Comparison of ENCODE assay signal across 1 cellular context in genomic region chr5:10592598-10592997, GRCh38.
TF ChIP-seq lines count a peak whose summit lies in the region.

No MANE protein-coding gene starts in this region.

TF ChIP-seq in GM12878, 131 proteins besides CTCF, POLR2A, EP300 and RAD21 (continued from another document):
- no peak for TF ChIP-seq HSF1 (IDR thresholded peaks at IDR 0.05; ENCODE audit: low read depth, low read length)
- no peak for TF ChIP-seq FOXK2 (IDR thresholded peaks at IDR 0.05)
- no peak for TF ChIP-seq IKZF1 (conservative IDR thresholded peaks at IDR 0.05)
- TF ChIP-seq EED (IDR thresholded peaks at IDR 0.05; ENCODE audit: low read depth) = peak; percentile 62
- TF ChIP-seq PRDM15 (CRISPR knock-in tag; IDR thresholded peaks at IDR 0.05) = no peak
- TF ChIP-seq YBX1 (IDR thresholded peaks at IDR 0.05) = no peak
- no peak for TF ChIP-seq DPF2 (IDR thresholded peaks at IDR 0.05)
- no peak for TF ChIP-seq HDGF (IDR thresholded peaks at IDR 0.05)
- TF ChIP-seq MYB (IDR thresholded peaks at IDR 0.05; ENCODE audit: borderline replicate concordance, low read depth, low read length) = no peak
- no peak for TF ChIP-seq FOXM1 (IDR thresholded peaks at IDR 0.05; ENCODE audit: low read depth, low read length)
- 0 out of 2 replicates have a peak, but pooled peaks have one; percentile 16 for TF ChIP-seq IRF4 (IDR thresholded peaks at IDR 0.05; ENCODE audit: low read depth, low read length)
- no peak for TF ChIP-seq RFX5 (IDR thresholded peaks at IDR 0.05; ENCODE audit: low read depth, low read length)
- TF ChIP-seq MLLT1 (IDR thresholded peaks at IDR 0.05) = peak; percentile 12; the same call in 1 of the 2 replicates
- no peak for TF ChIP-seq CHD4 (IDR thresholded peaks at IDR 0.05)
- TF ChIP-seq, protein P1, sequence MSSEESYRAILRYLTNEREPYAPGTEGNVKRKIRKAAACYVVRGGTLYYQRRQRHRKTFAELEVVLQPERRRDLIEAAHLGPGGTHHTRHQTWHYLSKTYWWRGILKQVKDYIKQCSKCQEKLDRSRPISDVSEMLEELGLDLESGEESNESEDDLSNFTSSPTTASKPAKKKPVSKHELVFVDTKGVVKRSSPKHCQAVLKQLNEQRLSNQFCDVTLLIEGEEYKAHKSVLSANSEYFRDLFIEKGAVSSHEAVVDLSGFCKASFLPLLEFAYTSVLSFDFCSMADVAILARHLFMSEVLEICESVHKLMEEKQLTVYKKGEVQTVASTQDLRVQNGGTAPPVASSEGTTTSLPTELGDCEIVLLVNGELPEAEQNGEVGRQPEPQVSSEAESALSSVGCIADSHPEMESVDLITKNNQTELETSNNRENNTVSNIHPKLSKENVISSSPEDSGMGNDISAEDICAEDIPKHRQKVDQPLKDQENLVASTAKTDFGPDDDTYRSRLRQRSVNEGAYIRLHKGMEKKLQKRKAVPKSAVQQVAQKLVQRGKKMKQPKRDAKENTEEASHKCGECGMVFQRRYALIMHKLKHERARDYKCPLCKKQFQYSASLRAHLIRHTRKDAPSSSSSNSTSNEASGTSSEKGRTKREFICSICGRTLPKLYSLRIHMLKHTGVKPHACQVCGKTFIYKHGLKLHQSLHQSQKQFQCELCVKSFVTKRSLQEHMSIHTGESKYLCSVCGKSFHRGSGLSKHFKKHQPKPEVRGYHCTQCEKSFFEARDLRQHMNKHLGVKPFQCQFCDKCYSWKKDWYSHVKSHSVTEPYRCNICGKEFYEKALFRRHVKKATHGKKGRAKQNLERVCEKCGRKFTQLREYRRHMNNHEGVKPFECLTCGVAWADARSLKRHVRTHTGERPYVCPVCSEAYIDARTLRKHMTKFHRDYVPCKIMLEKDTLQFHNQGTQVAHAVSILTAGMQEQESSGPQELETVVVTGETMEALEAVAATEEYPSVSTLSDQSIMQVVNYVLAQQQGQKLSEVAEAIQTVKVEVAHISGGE (CRISPR knock-in tag; IDR thresholded peaks at IDR 0.05) = no peak
- TF ChIP-seq POU2F2 (IDR thresholded peaks at IDR 0.05; ENCODE audit: borderline replicate concordance, low read depth, low read length) = no peak
- TF ChIP-seq WRNIP1 (IDR thresholded peaks at IDR 0.05; ENCODE audit: borderline replicate concordance, low read depth, low read length) = no peak
- TF ChIP-seq, protein P2, sequence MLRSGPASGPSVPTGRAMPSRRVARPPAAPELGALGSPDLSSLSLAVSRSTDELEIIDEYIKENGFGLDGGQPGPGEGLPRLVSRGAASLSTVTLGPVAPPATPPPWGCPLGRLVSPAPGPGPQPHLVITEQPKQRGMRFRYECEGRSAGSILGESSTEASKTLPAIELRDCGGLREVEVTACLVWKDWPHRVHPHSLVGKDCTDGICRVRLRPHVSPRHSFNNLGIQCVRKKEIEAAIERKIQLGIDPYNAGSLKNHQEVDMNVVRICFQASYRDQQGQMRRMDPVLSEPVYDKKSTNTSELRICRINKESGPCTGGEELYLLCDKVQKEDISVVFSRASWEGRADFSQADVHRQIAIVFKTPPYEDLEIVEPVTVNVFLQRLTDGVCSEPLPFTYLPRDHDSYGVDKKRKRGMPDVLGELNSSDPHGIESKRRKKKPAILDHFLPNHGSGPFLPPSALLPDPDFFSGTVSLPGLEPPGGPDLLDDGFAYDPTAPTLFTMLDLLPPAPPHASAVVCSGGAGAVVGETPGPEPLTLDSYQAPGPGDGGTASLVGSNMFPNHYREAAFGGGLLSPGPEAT (IDR thresholded peaks at IDR 0.05; ENCODE audit: low read depth) = 0 out of 2 replicates have a peak, but pooled peaks have one; percentile 11
- 0 out of 2 replicates have a peak, but pooled peaks have one; percentile 10 for TF ChIP-seq RUNX3 (IDR thresholded peaks at IDR 0.05; ENCODE audit: low read length)
- TF ChIP-seq CHD2 (IDR thresholded peaks at IDR 0.05; ENCODE audit: borderline replicate concordance, low read depth, low read length) = no peak
- TF ChIP-seq TCF12 (IDR thresholded peaks at IDR 0.05; ENCODE audit: low read depth, low read length) = 0 out of 2 replicates have a peak, but pooled peaks have one; percentile 26
- TF ChIP-seq SRF (IDR thresholded peaks at IDR 0.05; ENCODE audit: low read depth in 2 of 2, low read length in 2 of 2) = no peak
- TF ChIP-seq PKNOX1 (IDR thresholded peaks at IDR 0.05) = peak; percentile 43; the same call in 1 of the 2 replicates
- TF ChIP-seq NFYA (IDR thresholded peaks at IDR 0.05; ENCODE audit: borderline replicate concordance, low read depth, low read length) = no peak
- no peak for TF ChIP-seq CBFB (IDR thresholded peaks at IDR 0.05; ENCODE audit: low read depth)
- TF ChIP-seq, protein P3, sequence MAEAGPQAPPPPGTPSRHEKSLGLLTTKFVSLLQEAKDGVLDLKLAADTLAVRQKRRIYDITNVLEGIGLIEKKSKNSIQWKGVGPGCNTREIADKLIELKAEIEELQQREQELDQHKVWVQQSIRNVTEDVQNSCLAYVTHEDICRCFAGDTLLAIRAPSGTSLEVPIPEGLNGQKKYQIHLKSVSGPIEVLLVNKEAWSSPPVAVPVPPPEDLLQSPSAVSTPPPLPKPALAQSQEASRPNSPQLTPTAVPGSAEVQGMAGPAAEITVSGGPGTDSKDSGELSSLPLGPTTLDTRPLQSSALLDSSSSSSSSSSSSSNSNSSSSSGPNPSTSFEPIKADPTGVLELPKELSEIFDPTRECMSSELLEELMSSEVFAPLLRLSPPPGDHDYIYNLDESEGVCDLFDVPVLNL (IDR thresholded peaks at IDR 0.05; ENCODE audit: low read depth, low read length) = no peak
- no peak for TF ChIP-seq KLF5 (IDR thresholded peaks at IDR 0.05; ENCODE audit: partially characterized antibody)
- TF ChIP-seq JUNB (IDR thresholded peaks at IDR 0.05) = no peak
- peak; percentile 63; the same call in 1 of the 2 replicates for TF ChIP-seq TCF3 (IDR thresholded peaks at IDR 0.05; ENCODE audit: borderline replicate concordance, insufficient read depth, low read depth, low read length)
- TF ChIP-seq LARP7 (IDR thresholded peaks at IDR 0.05) = no peak
- TF ChIP-seq HDAC6 (IDR thresholded peaks at IDR 0.05; ENCODE audit: unreplicated experiment) = no peak
- no peak for TF ChIP-seq GATAD2B (conservative IDR thresholded peaks at IDR 0.05; ENCODE audit: low read depth)
- no peak for TF ChIP-seq CREM (IDR thresholded peaks at IDR 0.05; ENCODE audit: low read depth)
- no peak for TF ChIP-seq ZZZ3 (IDR thresholded peaks at IDR 0.05; ENCODE audit: control insufficient read depth, insufficient read length, low read depth)
- no peak for TF ChIP-seq MAX (IDR thresholded peaks at IDR 0.05; ENCODE audit: low read depth, low read length)
- TF ChIP-seq, protein P4, sequence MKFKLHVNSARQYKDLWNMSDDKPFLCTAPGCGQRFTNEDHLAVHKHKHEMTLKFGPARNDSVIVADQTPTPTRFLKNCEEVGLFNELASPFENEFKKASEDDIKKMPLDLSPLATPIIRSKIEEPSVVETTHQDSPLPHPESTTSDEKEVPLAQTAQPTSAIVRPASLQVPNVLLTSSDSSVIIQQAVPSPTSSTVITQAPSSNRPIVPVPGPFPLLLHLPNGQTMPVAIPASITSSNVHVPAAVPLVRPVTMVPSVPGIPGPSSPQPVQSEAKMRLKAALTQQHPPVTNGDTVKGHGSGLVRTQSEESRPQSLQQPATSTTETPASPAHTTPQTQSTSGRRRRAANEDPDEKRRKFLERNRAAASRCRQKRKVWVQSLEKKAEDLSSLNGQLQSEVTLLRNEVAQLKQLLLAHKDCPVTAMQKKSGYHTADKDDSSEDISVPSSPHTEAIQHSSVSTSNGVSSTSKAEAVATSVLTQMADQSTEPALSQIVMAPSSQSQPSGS (IDR thresholded peaks at IDR 0.05; ENCODE audit: low read length) = no peak
